Comparison of ENCODE assay signal across 15 cellular contexts in genomic region chr2:179059026-179059680, GRCh38. TPM values are rescaled to one million over a fixed set of nuclear protein-coding genes. Genes with fewer than 3 reads are reported as not detected.
DNase-seq lines count a peak whose midpoint lies in the region; ATAC-seq, FAIRE-seq and TF ChIP-seq lines count a peak whose summit lies in the region.
"Had no signal": no experiment of that assay in that cellular context is flagged by ENCODE, and none has a peak within 500 bp of the region (broad histone marks: within the 10 kb centered on the region; RNA-seq: fewer than 3 reads in every experiment).

No MANE protein-coding gene starts in this region.

- no peaks in the 10 kb centered on the region for H3K36me3 Mint-ChIP-seq in activated naive CD4-positive, alpha-beta T cell treated with anti-CD3 and anti-CD28 coated beads, Interleukin-2, amount 50 U/mL, for 72 hours
- H3K36me3 Mint-ChIP-seq: naive thymus-derived CD4-positive, alpha-beta T cell had no signal

- DNase-seq in GM12891 (ENCODE audit: insufficient read length, low spot score), result no peak
- DNase-seq in NCI-H187 treated with DMSO at 0.1 percent for 48 hours (lab: John Stamatoyannopoulos, UW), result no peak
- DNase-seq in islet precursor cell, result no peak
- no peak for DNase-seq in GM03348 (ENCODE audit: low spot score)
- DNase-seq in activated naive CD4-positive, alpha-beta T cell treated with anti-CD3 and anti-CD28 coated beads, Interleukin-2, amount 50 U/mL, for 72 hours (ENCODE audit: low spot score in 2 of 2), result no peak
- DNase-seq: activated T-cell treated with anti-CD3 and anti-CD28 coated beads, Interleukin-2, amount 50 U/mL, for 72 hours; BE2C; cortex of kidney; hypothalamus; naive thymus-derived CD4-positive, alpha-beta T cell; NCI-H2029; testis had no signal

- peaks cover 6% of the 10 kb centered on the region; the same call in 1 of the 2 replicates for H3F3A ChIP-seq in SU-DHL-6 (ENCODE audit: insufficient read depth)

- peak overlapping the region; percentile 34 for H3K4me2 ChIP-seq in SU-DHL-6 (ENCODE audit: low read depth, low read length, poor library complexity, severe bottlenecking)

- no peak overlapping the region for H3K9ac ChIP-seq in SU-DHL-6 (ENCODE audit: low read length)

- peak overlapping the region; percentile 66 for H3K27ac ChIP-seq in SU-DHL-6 (ENCODE audit: low read depth, low read length)

- no peaks in the 10 kb centered on the region for H3K9me2 ChIP-seq in SU-DHL-6 (replicated peaks; ENCODE audit: insufficient read depth, low read length)

- no peak for FAIRE-seq in GM12891 (lab: Jason Lieb, UNC)

- no peaks in the 10 kb centered on the region for H3K79me2 ChIP-seq in SU-DHL-6 (ENCODE audit: insufficient read depth, low read length)

- no peaks in the 10 kb centered on the region for H3K36me3 ChIP-seq in SU-DHL-6 (ENCODE audit: low read length)
- H3K36me3 ChIP-seq: BE2C had no signal

- H2AFZ ChIP-seq in SU-DHL-6 (ENCODE audit: low read depth, low read length, severe bottlenecking), result no peak overlapping the region

- ATAC-seq in GM21390 (IDR thresholded peaks at IDR 0.05; ENCODE audit: unreplicated experiment) (peak; percentile 96), HG03159 (IDR thresholded peaks at IDR 0.05; ENCODE audit: unreplicated experiment) (peak; percentile 63)
- ATAC-seq in activated naive CD4-positive, alpha-beta T cell treated with anti-CD3 and anti-CD28 coated beads, Interleukin-2, amount 50 U/mL, for 72 hours, result no peak
- ATAC-seq: activated T-cell treated with anti-CD3 and anti-CD28 coated beads, Interleukin-2, amount 50 U/mL, for 72 hours; naive thymus-derived CD4-positive, alpha-beta T cell had no signal

- no peak overlapping the region for H3K4me3 ChIP-seq in SU-DHL-6 (ENCODE audit: insufficient read depth, low read length, poor library complexity, severe bottlenecking)
- H3K4me3 ChIP-seq: testis had no signal

- no peaks in the 10 kb centered on the region for H4K20me1 ChIP-seq in SU-DHL-6 (ENCODE audit: low read depth, low read length)

- no peaks in the 10 kb centered on the region for H3K9me3 Mint-ChIP-seq in activated naive CD4-positive, alpha-beta T cell treated with anti-CD3 and anti-CD28 coated beads, Interleukin-2, amount 50 U/mL, for 72 hours

- TF ChIP-seq POLR2A in GM12891 (IDR thresholded peaks at IDR 0.05; ENCODE audit: low read depth, low read length), result no peak

- no peak overlapping the region for H3K27ac Mint-ChIP-seq in activated naive CD4-positive, alpha-beta T cell treated with anti-CD3 and anti-CD28 coated beads, Interleukin-2, amount 50 U/mL, for 72 hours
- H3K27ac Mint-ChIP-seq: activated T-cell treated with anti-CD3 and anti-CD28 coated beads, Interleukin-2, amount 50 U/mL, for 72 hours had no signal

- TF ChIP-seq CTCF in SU-DHL-6 (IDR thresholded peaks at IDR 0.05; ENCODE audit: insufficient read depth, low read length, poor library complexity, severe bottlenecking), result no peak

- H3K27me3 ChIP-seq in SU-DHL-6 (ENCODE audit: low read length), result no peaks in the 10 kb centered on the region
- H3K27me3 ChIP-seq: BE2C, testis had no signal

- no peaks in the 10 kb centered on the region for H3K9me3 ChIP-seq in SU-DHL-6 (ENCODE audit: insufficient read depth, low read length)
- H3K9me3 ChIP-seq: BE2C, testis had no signal

TF ChIP-seq in GM12891, 5 proteins besides CTCF, POLR2A, EP300 and RAD21:
- no peak for TF ChIP-seq POLR2AphosphoS5 (IDR thresholded peaks at IDR 0.05; ENCODE audit: low read depth, low read length)
- no peak for TF ChIP-seq PAX5 (IDR thresholded peaks at IDR 0.05; ENCODE audit: insufficient read depth, low read length, severe bottlenecking)
- no peak for TF ChIP-seq POU2F2 (IDR thresholded peaks at IDR 0.05; ENCODE audit: low read depth, low read length)
- peak; percentile 92 for TF ChIP-seq SPI1 (IDR thresholded peaks at IDR 0.05; ENCODE audit: low read depth, low read length)
- no peak for TF ChIP-seq TAF1 (IDR thresholded peaks at IDR 0.05; ENCODE audit: low read depth, low read length)

RNA-seq across cellular contexts. Expression of gene CCDC141, which starts 9.2 kb away (rescaled TPM):
- polyA plus RNA-seq in GM12891 (2012; ENCODE audit: low read depth, missing spikeins), result 1.5 TPM
- total RNA-seq in activated naive CD4-positive, alpha-beta T cell treated with anti-CD3 and anti-CD28 coated beads, Interleukin-2, amount 50 U/mL, for 72 hours, result 10 to 100 TPM in 1 of 2 donors, 1 to 10 TPM in 1; 6.1 to 10.6 TPM

Comparison
In these comparisons a context has a peak if more than half of its experiments do, and no peak if none do; other contexts are left out.
1. ATAC-seq: peak in GM21390 (single experiment) and HG03159 (single experiment); none in activated naive CD4-positive, alpha-beta T cell treated with anti-CD3 and anti-CD28 coated beads, Interleukin-2, amount 50 U/mL, for 72 hours (0 of 2).